33 cellular contexts compared by ENCODE assay signal in the genomic region with DNA sequence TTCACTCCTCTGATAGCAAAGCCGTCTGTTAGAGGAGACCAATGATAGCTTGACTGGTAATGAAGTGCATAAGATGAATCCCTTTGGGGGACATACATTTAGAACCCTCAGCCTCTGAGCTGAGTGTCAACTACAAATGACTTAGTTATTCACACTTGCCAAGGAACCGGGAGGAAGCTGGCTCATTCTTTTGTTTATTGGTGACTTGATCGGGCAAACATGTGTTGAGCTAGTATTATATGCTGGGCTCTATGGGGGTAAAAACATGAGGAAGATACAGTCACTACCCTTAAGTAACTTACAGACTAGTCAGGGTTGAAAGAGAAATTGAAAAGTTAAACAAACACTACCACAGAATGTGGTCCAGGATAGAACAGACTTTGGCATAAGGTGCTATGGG. TPM values are rescaled to one million over a fixed set of nuclear protein-coding genes. Genes with fewer than 3 reads are reported as not detected.
"Had no signal": no experiment of that assay in that cellular context is flagged by ENCODE, and none has a peak within 500 bp of the region (broad histone marks: within the 10 kb centered on the region; RNA-seq: fewer than 3 reads in every experiment).

No MANE protein-coding gene starts in this region.

- ATAC-seq: activated CD4-positive, CD25-positive, alpha-beta regulatory T cell treated with anti-CD3 and anti-CD28 coated beads, Interleukin-2, amount 50 U/mL, for 24 hours; activated naive CD4-positive, alpha-beta T cell treated with anti-CD3 and anti-CD28 coated beads, Interleukin-2, amount 50 U/mL, for 72 hours; gastroesophageal sphincter; left ventricle myocardium superior had no signal

- H3K27me3 ChIP-seq: breast epithelium, hepatocyte, right atrium auricular region, suprapubic skin had no signal

- H3K4me3 ChIP-seq: breast epithelium, dorsolateral prefrontal cortex, gastroesophageal sphincter, hepatocyte, right atrium auricular region, smooth muscle cell, suprapubic skin, tibial artery had no signal

- H3K4me1 ChIP-seq: breast epithelium, gastroesophageal sphincter, tibial artery had no signal

- FAIRE-seq: colon had no signal

- H3K9me3 ChIP-seq: breast epithelium, gastroesophageal sphincter, right atrium auricular region, suprapubic skin, tibial artery had no signal

- H3K9me3 Mint-ChIP-seq: activated CD4-positive, alpha-beta memory T cell treated with anti-CD3 and anti-CD28 coated beads, Interleukin-2, amount 10 ng/mL, durations not matched to agents 7 days and 5 days; activated CD4-positive, alpha-beta T cell treated with anti-CD3 and anti-CD28 coated beads, Interleukin-2, amount 10 ng/mL, durations not matched to agents 24 days and 14 days; activated naive CD4-positive, alpha-beta T cell treated with anti-CD3 and anti-CD28 coated beads, Interleukin-2, amount 50 U/mL, for 72 hours; central memory CD8-positive, alpha-beta T cell; T-helper 1 cell treated with Interleukin-12 subunit alpha and Interleukin-12 subunit beta and Interleukin-4 antibody, amounts not matched to agents 30 μg/mL and 1 μg/mL, for 36 hours had no signal

- H3K36me3 ChIP-seq: breast epithelium, gastroesophageal sphincter, right atrium auricular region, suprapubic skin, tibial artery, WERI-Rb-1 had no signal

- DNase-seq: activated CD4-positive, alpha-beta memory T cell treated with anti-CD3 and anti-CD28 coated beads, Interleukin-2, amount 10 ng/mL, durations not matched to agents 7 days and 5 days; activated CD4-positive, alpha-beta T cell treated with anti-CD3 and anti-CD28 coated beads, Interleukin-2, amount 10 ng/mL, durations not matched to agents 24 days and 14 days; activated naive CD4-positive, alpha-beta T cell; activated T-cell treated with anti-CD3 and anti-CD28 coated beads, Interleukin-2, amount 50 U/mL, for 48 hours; dorsolateral prefrontal cortex; effector memory CD4-positive, alpha-beta T cell; islet precursor cell; left ventricle myocardium superior; mammary epithelial cell; stimulated activated CD4-positive, alpha-beta T cell treated with anti-CD3 and anti-CD28 coated beads, Interleukin-1b, Interleukin-23, amount 100 ng/mL, for 48 hours; stimulated activated CD4-positive, alpha-beta T cell treated with anti-CD3 and anti-CD28 coated beads, Interleukin-4, amount 100 ng/mL, for 4 hours; stimulated activated CD8-positive, alpha-beta memory T cell treated with anti-CD3 and anti-CD28 coated beads, Interleukin-4, amount 100 ng/mL, for 48 hours; stimulated activated naive CD4-positive, alpha-beta T cell; SW 1271; T1000; tibial artery; WERI-Rb-1 had no signal

- H3K4me3 Mint-ChIP-seq: activated CD4-positive, alpha-beta memory T cell treated with anti-CD3 and anti-CD28 coated beads, Interleukin-2, amount 10 ng/mL, durations not matched to agents 7 days and 5 days; activated CD4-positive, alpha-beta T cell treated with anti-CD3 and anti-CD28 coated beads, Interleukin-2, amount 10 ng/mL, durations not matched to agents 24 days and 14 days; central memory CD8-positive, alpha-beta T cell; T-helper 1 cell treated with Interleukin-12 subunit alpha and Interleukin-12 subunit beta and Interleukin-4 antibody, amounts not matched to agents 30 μg/mL and 1 μg/mL, for 36 hours had no signal

- H3K4me1 Mint-ChIP-seq: activated CD4-positive, alpha-beta memory T cell treated with anti-CD3 and anti-CD28 coated beads, Interleukin-2, amount 10 ng/mL, durations not matched to agents 7 days and 5 days; activated CD4-positive, alpha-beta T cell treated with anti-CD3 and anti-CD28 coated beads, Interleukin-2, amount 10 ng/mL, durations not matched to agents 24 days and 14 days had no signal

- H3K27ac Mint-ChIP-seq: activated CD4-positive, alpha-beta memory T cell treated with anti-CD3 and anti-CD28 coated beads, Interleukin-2, amount 10 ng/mL, durations not matched to agents 7 days and 5 days; activated CD4-positive, alpha-beta T cell treated with anti-CD3 and anti-CD28 coated beads, Interleukin-2, amount 10 ng/mL, durations not matched to agents 24 days and 14 days; activated naive CD4-positive, alpha-beta T cell treated with anti-CD3 and anti-CD28 coated beads, Interleukin-2, amount 50 U/mL, for 72 hours; T-helper 1 cell treated with Interleukin-12 subunit alpha and Interleukin-12 subunit beta and Interleukin-4 antibody, amounts not matched to agents 30 μg/mL and 1 μg/mL, for 36 hours had no signal

- H3K27me3 Mint-ChIP-seq: activated CD4-positive, alpha-beta memory T cell treated with anti-CD3 and anti-CD28 coated beads, Interleukin-2, amount 10 ng/mL, durations not matched to agents 7 days and 5 days; central memory CD8-positive, alpha-beta T cell had no signal

- H3K36me3 Mint-ChIP-seq: activated naive CD4-positive, alpha-beta T cell treated with anti-CD3 and anti-CD28 coated beads, Interleukin-2, amount 50 U/mL, for 72 hours had no signal

RNA-seq across cellular contexts. Expression of a gene that starts 3.0 kb away (rescaled TPM):
- total RNA-seq: activated CD4-positive, alpha-beta memory T cell treated with anti-CD3 and anti-CD28 coated beads, Interleukin-2, amount 10 ng/mL, durations not matched to agents 7 days and 5 days; activated CD4-positive, alpha-beta T cell treated with anti-CD3 and anti-CD28 coated beads, Interleukin-2, amount 10 ng/mL, durations not matched to agents 24 days and 14 days; activated naive CD4-positive, alpha-beta T cell treated with anti-CD3 and anti-CD28 coated beads, Interleukin-2, amount 50 U/mL, for 72 hours; dorsolateral prefrontal cortex; fibroblast of lung; fibroblast of villous mesenchyme; gastroesophageal sphincter; hepatocyte; left ventricle myocardium superior; mammary epithelial cell; right atrium auricular region; smooth muscle cell; suprapubic skin had no signal

RNA-seq across cellular contexts. Expression of a gene that starts 8.2 kb away (rescaled TPM):
- total RNA-seq: activated CD4-positive, alpha-beta memory T cell treated with anti-CD3 and anti-CD28 coated beads, Interleukin-2, amount 10 ng/mL, durations not matched to agents 7 days and 5 days; activated CD4-positive, alpha-beta T cell treated with anti-CD3 and anti-CD28 coated beads, Interleukin-2, amount 10 ng/mL, durations not matched to agents 24 days and 14 days; activated naive CD4-positive, alpha-beta T cell treated with anti-CD3 and anti-CD28 coated beads, Interleukin-2, amount 50 U/mL, for 72 hours; fibroblast of lung; fibroblast of villous mesenchyme; mammary epithelial cell; smooth muscle cell had no signal

RNA-seq across cellular contexts. Expression of a gene that starts 23.0 kb away (rescaled TPM):
- total RNA-seq: activated CD4-positive, alpha-beta memory T cell treated with anti-CD3 and anti-CD28 coated beads, Interleukin-2, amount 10 ng/mL, durations not matched to agents 7 days and 5 days; activated CD4-positive, alpha-beta T cell treated with anti-CD3 and anti-CD28 coated beads, Interleukin-2, amount 10 ng/mL, durations not matched to agents 24 days and 14 days; activated naive CD4-positive, alpha-beta T cell treated with anti-CD3 and anti-CD28 coated beads, Interleukin-2, amount 50 U/mL, for 72 hours; breast epithelium; dorsolateral prefrontal cortex; fibroblast of lung; fibroblast of villous mesenchyme; gastroesophageal sphincter; left ventricle myocardium superior; mammary epithelial cell; pulmonary artery endothelial cell; right atrium auricular region; smooth muscle cell; suprapubic skin had no signal

RNA-seq across cellular contexts. Expression of a gene that starts 34.8 kb away (rescaled TPM):
- total RNA-seq: activated CD4-positive, alpha-beta memory T cell treated with anti-CD3 and anti-CD28 coated beads, Interleukin-2, amount 10 ng/mL, durations not matched to agents 7 days and 5 days; activated CD4-positive, alpha-beta T cell treated with anti-CD3 and anti-CD28 coated beads, Interleukin-2, amount 10 ng/mL, durations not matched to agents 24 days and 14 days; activated naive CD4-positive, alpha-beta T cell treated with anti-CD3 and anti-CD28 coated beads, Interleukin-2, amount 50 U/mL, for 72 hours; breast epithelium; dorsolateral prefrontal cortex; fibroblast of lung; fibroblast of villous mesenchyme; gastroesophageal sphincter; hepatocyte; left ventricle myocardium superior; mammary epithelial cell; mucosa of gallbladder; pulmonary artery endothelial cell; right atrium auricular region; smooth muscle cell; suprapubic skin; ureter had no signal

RNA-seq across cellular contexts. Expression of a gene that starts 39.4 kb away (rescaled TPM):
- total RNA-seq: activated CD4-positive, alpha-beta T cell treated with anti-CD3 and anti-CD28 coated beads, Interleukin-2, amount 10 ng/mL, durations not matched to agents 24 days and 14 days; activated naive CD4-positive, alpha-beta T cell treated with anti-CD3 and anti-CD28 coated beads, Interleukin-2, amount 50 U/mL, for 72 hours; dorsolateral prefrontal cortex; fibroblast of lung; fibroblast of villous mesenchyme; hepatocyte; left ventricle myocardium superior; mammary epithelial cell; right atrium auricular region; smooth muscle cell had no signal
